Comparison of ENCODE assay signal across 8 cellular contexts in the genomic region with DNA sequence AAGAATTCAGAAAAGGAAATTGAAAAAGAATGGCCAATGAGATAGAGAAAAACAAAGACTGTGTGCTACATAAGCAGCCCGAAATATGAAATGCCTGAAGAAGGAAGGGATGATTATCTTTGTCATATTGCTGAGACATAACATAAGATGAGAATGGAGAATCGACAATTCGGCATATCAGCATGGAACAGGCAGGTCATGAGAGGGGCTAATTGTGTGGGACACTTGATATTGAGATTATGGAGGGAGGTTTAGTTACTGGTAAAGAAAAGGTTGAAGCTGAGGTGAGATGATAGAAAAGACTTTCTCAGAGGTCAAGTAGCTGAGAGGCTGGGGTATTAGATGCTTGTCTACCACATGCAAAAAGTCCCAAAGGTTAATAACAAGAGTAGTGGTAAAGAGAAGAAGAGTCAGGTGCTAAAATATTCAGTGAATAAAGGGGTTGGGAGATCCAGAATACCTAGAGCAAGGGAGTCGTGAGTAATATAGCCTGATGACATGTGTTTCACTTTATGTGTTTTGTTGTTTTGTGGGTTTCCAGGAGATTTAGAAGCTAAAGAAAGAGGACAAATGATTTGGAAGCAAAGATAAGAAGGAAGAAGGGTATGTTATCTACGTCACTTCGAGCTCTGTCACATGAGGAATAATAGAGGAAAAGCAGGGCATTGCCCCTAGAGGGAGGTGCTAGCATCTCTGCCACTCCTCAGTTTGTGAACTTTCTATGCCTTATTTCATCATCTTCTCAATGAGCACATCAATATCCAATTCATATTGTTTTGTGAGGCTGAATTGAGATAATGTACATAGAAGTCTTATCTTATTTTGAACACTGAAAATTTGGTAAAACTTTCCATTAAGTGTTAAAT. TPM values are rescaled to one million over a fixed set of nuclear protein-coding genes. Genes with fewer than 3 reads are reported as not detected.
DNase-seq lines count a peak whose midpoint lies in the region; ATAC-seq, FAIRE-seq and TF ChIP-seq lines count a peak whose summit lies in the region.
"Not testable (repeated sequence)": the region's sequence is repeated elsewhere in the genome, so short reads cannot be mapped to it uniquely, and the experiment has no call there.

No MANE protein-coding gene starts in this region.

- not testable (repeated sequence) for H3K27ac ChIP-seq in GM12878 (ENCODE audit: control insufficient read depth, insufficient read depth)

- TF ChIP-seq CTCF in Loucy (conservative IDR thresholded peaks at IDR 0.05; ENCODE audit: low read length), result peak; percentile 28
- TF ChIP-seq CTCF in GM12878 (IDR thresholded peaks at IDR 0.05 in 2 of 3, conservative IDR thresholded peaks at IDR 0.05 in 1 of 3; ENCODE audit: control insufficient read depth in 2 of 3, extremely low read depth in 1 of 3, insufficient read depth in 1 of 3, low read depth in 3 of 3, low read length in 3 of 3), result not testable (repeated sequence)

- not testable (repeated sequence) for H3K27me3 ChIP-seq in Loucy (ENCODE audit: insufficient read depth, low read length, poor library complexity, severe bottlenecking); GM12878 (replicated peaks in 1 of 2; ENCODE audit: control insufficient read depth in 2 of 2, insufficient read depth in 2 of 2, low read length in 1 of 2)

- in situ Hi-C loops in GM12878 (cut with MboI), result not testable (repeated sequence)

- FAIRE-seq in GM12878 (lab: Jason Lieb, UNC), result peak; percentile 84
- FAIRE-seq in urothelium cell line (lab: Jason Lieb, UNC), result peak; percentile 91

- not testable (repeated sequence) for H3K27ac Mint-ChIP-seq in memory B cell

- not testable (repeated sequence) for BruUV-seq in GM12878 (replicated peaks; lab: Mats Ljungman, UMichigan)

- 40% methylated on average over 6 of the region's 6 CpGs for WGBS in GM12878 (ENCODE audit: insufficient coverage, insufficient replicate concordance, low lambda C conversion rate, missing lambda C conversion rate)

- H3K79me2 ChIP-seq in Loucy (ENCODE audit: insufficient read depth, low read length); GM12878 (ENCODE audit: control insufficient read depth, insufficient read depth, low read length): not testable (repeated sequence)

- not testable (repeated sequence) for H3K4me1 Mint-ChIP-seq in memory B cell

- CTCF ChIA-PET in GM12878 (lab: Yijun Ruan, JAX), result interaction anchor here (0.5 kb wide), 1 partner anchor 106 kb away, joined by 5 read pairs; no protein-coding TSS in a partner anchor

- not testable (repeated sequence) for DNase-seq in GM12878 (ENCODE audit: low read depth, low spot score); memory B cell (ENCODE audit: low spot score in 2 of 2); urothelium cell line (ENCODE audit: low spot score)

- H3K9me3 ChIP-seq in Loucy (ENCODE audit: insufficient read depth, low read depth, low read length), result peaks cover 13% of the 10 kb centered on the region; the same call in 1 of the 2 replicates
- peaks cover 11% of the 10 kb centered on the region for H3K9me3 ChIP-seq in GM12878 (replicated peaks; ENCODE audit: control insufficient read depth, insufficient read depth, low read length)

- H3F3A ChIP-seq in Loucy (ENCODE audit: low read depth), result not testable (repeated sequence)

- RAD21 ChIA-PET in GM12878 (lab: Charles Lee; ENCODE audit: unreplicated experiment), result interaction anchor here (0.6 to 1.8 kb wide), 2 partner anchors 19 to 25 kb away, joined by 3 to 5 read pairs; partner anchors contain the start of gene GBP1

- ATAC-seq in GM18858 (IDR thresholded peaks at IDR 0.05; ENCODE audit: unreplicated experiment) (peak; percentile 64), GM21717 (IDR thresholded peaks at IDR 0.05; ENCODE audit: unreplicated experiment) (peak; percentile 66), HG02852 (IDR thresholded peaks at IDR 0.05; ENCODE audit: unreplicated experiment) (peak; percentile 79), GM12878 (peak; percentile 72), memory B cell (ENCODE audit: low read depth) (peak; percentile 47)
- peak; percentile 97 to 98 for ATAC-seq in activated CD4-positive, CD25-positive, alpha-beta regulatory T cell treated with anti-CD3 and anti-CD28 coated beads, Interleukin-2, amount 50 U/mL, for 24 hours

- intact Hi-C loops in GM12878 (cut with micrococcal nuclease; ENCODE audit: unreplicated experiment), result not testable (repeated sequence)

- not testable (repeated sequence) for TF ChIP-seq RAD21 in GM12878 (IDR thresholded peaks at IDR 0.05; ENCODE audit: insufficient read depth, low read depth, low read length)

- not testable (repeated sequence) for H3K9me2 ChIP-seq in Loucy (replicated peaks; ENCODE audit: low read depth, low read length)

- H3K9me3 Mint-ChIP-seq in memory B cell, result not testable (repeated sequence)

- not testable (repeated sequence) for H3K36me3 ChIP-seq in Loucy (ENCODE audit: insufficient read depth, low read length); GM12878 (ENCODE audit: control insufficient read depth in 2 of 2, insufficient read depth in 2 of 2, low read length in 1 of 2)

- not testable (repeated sequence) for H3K27me3 Mint-ChIP-seq in memory B cell

- H3K4me3 Mint-ChIP-seq in memory B cell, result not testable (repeated sequence)

- not testable (repeated sequence) for H3K4me3 ChIP-seq in Loucy (ENCODE audit: low read length, poor library complexity, severe bottlenecking); GM12878

- H3K36me3 Mint-ChIP-seq in memory B cell, result not testable (repeated sequence)

- H3K9ac ChIP-seq in Loucy (ENCODE audit: low read depth, low read length, poor library complexity, severe bottlenecking); GM12878 (ENCODE audit: control insufficient read depth, insufficient read depth, low read length): not testable (repeated sequence)

- H3K4me2 ChIP-seq in Loucy (ENCODE audit: low read depth, low read length, poor library complexity, severe bottlenecking); GM12878 (ENCODE audit: control insufficient read depth, insufficient read depth): not testable (repeated sequence)

- TF ChIP-seq EP300 in GM12878 (IDR thresholded peaks at IDR 0.05; ENCODE audit: borderline replicate concordance in 1 of 2, control insufficient read depth in 1 of 2, low read depth in 2 of 2, low read length in 2 of 2), result not testable (repeated sequence)

- TF ChIP-seq POLR2A in GM12878 (IDR thresholded peaks at IDR 0.05; ENCODE audit: low read depth, low read length), result not testable (repeated sequence)

- SMC1A ChIA-PET in GM12878 (lab: Charles Lee; ENCODE audit: uncharacterized antibody, unreplicated experiment), result interaction anchor here (0.9 to 1.4 kb wide), 4 partner anchors 23 to 152 kb away, joined by 3 read pairs; partner anchors contain the start of gene GBP4

- not testable (repeated sequence) for H2AFZ ChIP-seq in Loucy (ENCODE audit: low read length); GM12878 (ENCODE audit: control insufficient read depth, low read depth, low read length)

- H3K4me1 ChIP-seq in Loucy (ENCODE audit: insufficient read depth, low read length, poor library complexity, severe bottlenecking); GM12878 (ENCODE audit: control insufficient read depth, insufficient read depth, low read length): not testable (repeated sequence)

- POLR2A ChIA-PET in GM12878 (lab: Charles Lee), result not testable (repeated sequence)

- not testable (repeated sequence) for H4K20me1 ChIP-seq in Loucy (ENCODE audit: insufficient read depth, low read length, poor library complexity, severe bottlenecking); GM12878 (ENCODE audit: control insufficient read depth, insufficient read depth)

RNA-seq across cellular contexts. Expression of gene GBP1, which starts 18.5 kb away (rescaled TPM):
- 26.5 and 26.6 TPM in 2 replicates for total RNA-seq in GM12878 (2013; cell fraction: nucleolus; rRNA removed)
- total RNA-seq in GM12878 (2014; rRNA removed), result 5.1 and 5.3 TPM in 2 replicates
- 6.8 and 6.9 TPM in 2 replicates for total RNA-seq in GM12878 (2014; rRNA removed; fragmentation: Illumina TruSeq; extraction: Trizol)
- total RNA-seq in GM12878 (2021), result 3.9 and 4.8 TPM in 2 replicates
- polyA plus RNA-seq in GM12878 (2011; ENCODE audit: low read depth), result 9.7 TPM
- 8.7 and 8.9 TPM in 2 replicates for polyA plus RNA-seq in GM12878 (2011; rRNA removed)
- 4.2 and 4.7 TPM in 2 replicates for polyA plus RNA-seq in GM12878 (2011; cell fraction: cytosol; rRNA removed)
- polyA plus RNA-seq in GM12878 (2011; cell fraction: nucleus; rRNA removed), result 16.8 and 17.4 TPM in 2 replicates
- 14.2 and 14.8 TPM in 2 replicates for polyA plus RNA-seq in GM12878 (2012)
- polyA plus RNA-seq in GM12878 (2014; fragmentation: Illumina TruSeq; extraction: Trizol), result 7.2 and 8.4 TPM in 2 replicates
- 1 to 10 TPM; 3.6 to 6.2 TPM for polyA plus RNA-seq in GM12878 (2014; fragmentation: Nextera tagmentation; extraction: Ambion mirVana)
- polyA plus RNA-seq in GM12878 (2014; rRNA removed), result 3.4 and 4.2 TPM in 2 replicates
- 1 to 10 TPM; 1.5 to 1.8 TPM for polyA plus RNA-seq in GM12878 (2016; fragmentation: Nextera tagmentation; extraction: Ambion mirVana)
- 6.7 and 9.0 TPM in 2 replicates for polyA minus RNA-seq in GM12878 (2011; rRNA and poly(A)+ RNA removed)
- 1.6 and 4.3 TPM in 2 replicates for polyA minus RNA-seq in GM12878 (2011; cell fraction: cytosol; rRNA and poly(A)+ RNA removed)
- polyA minus RNA-seq in GM12878 (2011; cell fraction: nucleus; rRNA and poly(A)+ RNA removed), result 14.4 and 18.2 TPM in 2 replicates

RNA-seq across cellular contexts. Expression of gene GBP3, which starts 23.9 kb away (rescaled TPM):
- 16.5 and 17.1 TPM in 2 replicates for total RNA-seq in GM12878 (2013; cell fraction: nucleolus; rRNA removed)
- total RNA-seq in GM12878 (2014; rRNA removed) (2.6 TPM in 2 replicates), GM12878 (2014; rRNA removed; fragmentation: Illumina TruSeq; extraction: Trizol) (2.7 and 3.3 TPM in 2 replicates), GM12878 (2021) (1.8 and 2.4 TPM in 2 replicates)
- polyA plus RNA-seq in GM12878 (2011; ENCODE audit: low read depth), result 3.2 TPM
- polyA plus RNA-seq in GM12878 (2011; rRNA removed) (3.1 and 3.8 TPM in 2 replicates), GM12878 (2014; fragmentation: Illumina TruSeq; extraction: Trizol) (2.1 and 5.7 TPM in 2 replicates), GM12878 (2014; fragmentation: Nextera tagmentation; extraction: Ambion mirVana) (1 to 10 TPM in 1 of 2 experiments, under 1 TPM in 1; 0.32 to 1.2 TPM), GM12878 (2014; rRNA removed) (1.2 and 1.4 TPM in 2 replicates), GM12878 (2016; fragmentation: Nextera tagmentation; extraction: Ambion mirVana) (under 1 TPM; 0.21 to 0.98 TPM)
- polyA plus RNA-seq in GM12878 (2011; cell fraction: cytosol; rRNA removed), result 1.2 and 2.2 TPM in 2 replicates
- polyA plus RNA-seq in GM12878 (2011; cell fraction: nucleus; rRNA removed), result 3.2 and 5.2 TPM in 2 replicates
- 1.8 and 2.9 TPM in 2 replicates for polyA plus RNA-seq in GM12878 (2012)
- polyA minus RNA-seq in GM12878 (2011; rRNA and poly(A)+ RNA removed), result 3.3 and 4.2 TPM in 2 replicates
- 0.73 and 0.94 TPM in 2 replicates for polyA minus RNA-seq in GM12878 (2011; cell fraction: cytosol; rRNA and poly(A)+ RNA removed)
- polyA minus RNA-seq in GM12878 (2011; cell fraction: nucleus; rRNA and poly(A)+ RNA removed), result 3.5 and 3.7 TPM in 2 replicates

RNA-seq across cellular contexts. Expression of gene KYAT3, which starts 54.1 kb away (rescaled TPM):
- total RNA-seq in GM12878 (2013; cell fraction: nucleolus; rRNA removed), result 20.3 and 23.6 TPM in 2 replicates
- total RNA-seq in GM12878 (2014; rRNA removed) (16.9 and 17.1 TPM in 2 replicates), GM12878 (2014; rRNA removed; fragmentation: Illumina TruSeq; extraction: Trizol) (24.4 and 25.3 TPM in 2 replicates), GM12878 (2021) (27.8 and 28.2 TPM in 2 replicates)
- polyA plus RNA-seq in GM12878 (2011; ENCODE audit: low read depth), result 17.2 TPM
- polyA plus RNA-seq in GM12878 (2011; rRNA removed) (29.9 and 53.8 TPM in 2 replicates), GM12878 (2014; fragmentation: Illumina TruSeq; extraction: Trizol) (35.4 and 46.5 TPM in 2 replicates), GM12878 (2014; fragmentation: Nextera tagmentation; extraction: Ambion mirVana) (10 to 100 TPM; 18.9 to 21.8 TPM), GM12878 (2014; rRNA removed) (20.4 and 24.1 TPM in 2 replicates), GM12878 (2016; fragmentation: Nextera tagmentation; extraction: Ambion mirVana) (10 to 100 TPM; 25.9 to 27.5 TPM)
- polyA plus RNA-seq in GM12878 (2011; cell fraction: cytosol; rRNA removed), result 12.7 and 18.9 TPM in 2 replicates
- polyA plus RNA-seq in GM12878 (2011; cell fraction: nucleus; rRNA removed), result 24.1 and 28.2 TPM in 2 replicates
- polyA plus RNA-seq in GM12878 (2012), result 29.3 and 34.1 TPM in 2 replicates
- polyA minus RNA-seq in GM12878 (2011; rRNA and poly(A)+ RNA removed), result 16.3 and 25.2 TPM in 2 replicates
- polyA minus RNA-seq in GM12878 (2011; cell fraction: cytosol; rRNA and poly(A)+ RNA removed), result 10.7 and 12.5 TPM in 2 replicates
- polyA minus RNA-seq in GM12878 (2011; cell fraction: nucleus; rRNA and poly(A)+ RNA removed), result 6.3 and 8.2 TPM in 2 replicates

RNA-seq across cellular contexts. Expression of gene RBMXL1, which starts 54.1 kb away (rescaled TPM):
- total RNA-seq in GM12878 (2013; cell fraction: nucleolus; rRNA removed), result 39.7 and 42.9 TPM in 2 replicates
- total RNA-seq in GM12878 (2014; rRNA removed) (6.9 and 8.3 TPM in 2 replicates), GM12878 (2014; rRNA removed; fragmentation: Illumina TruSeq; extraction: Trizol) (9.7 and 10.4 TPM in 2 replicates), GM12878 (2021) (13.9 TPM in 2 replicates)
- polyA plus RNA-seq in GM12878 (2011; ENCODE audit: low read depth), result 4.1 TPM
- polyA plus RNA-seq in GM12878 (2011; rRNA removed) (6.5 and 7.4 TPM in 2 replicates), GM12878 (2014; fragmentation: Illumina TruSeq; extraction: Trizol) (9.2 and 11.8 TPM in 2 replicates), GM12878 (2014; fragmentation: Nextera tagmentation; extraction: Ambion mirVana) (1 to 10 TPM; 3.5 to 4.0 TPM), GM12878 (2014; rRNA removed) (3.8 and 4.4 TPM in 2 replicates), GM12878 (2016; fragmentation: Nextera tagmentation; extraction: Ambion mirVana) (1 to 10 TPM; 9.3 to 10.0 TPM)
- 2.9 and 3.5 TPM in 2 replicates for polyA plus RNA-seq in GM12878 (2011; cell fraction: cytosol; rRNA removed)
- polyA plus RNA-seq in GM12878 (2011; cell fraction: nucleus; rRNA removed), result 5.2 and 6.4 TPM in 2 replicates
- polyA plus RNA-seq in GM12878 (2012), result 6.3 and 7.0 TPM in 2 replicates
- 9.2 and 12.8 TPM in 2 replicates for polyA minus RNA-seq in GM12878 (2011; rRNA and poly(A)+ RNA removed)
- polyA minus RNA-seq in GM12878 (2011; cell fraction: cytosol; rRNA and poly(A)+ RNA removed), result 2.9 and 3.7 TPM in 2 replicates
- polyA minus RNA-seq in GM12878 (2011; cell fraction: nucleus; rRNA and poly(A)+ RNA removed), result 9.3 and 16.5 TPM in 2 replicates

Comparison
In these comparisons a context has a peak if more than half of its experiments do, and no peak if none do; other contexts are left out.
1. ATAC-seq: peak in every context shown above with its lines; median percentile 98 in activated CD4-positive, CD25-positive, alpha-beta regulatory T cell treated with anti-CD3 and anti-CD28 coated beads, Interleukin-2, amount 50 U/mL, for 24 hours; 79 in HG02852; 72 in GM12878; 66 in GM21717; 64 in GM18858; 47 in memory B cell.